ENCODE assay signal across 16 cellular contexts in the genomic region with DNA sequence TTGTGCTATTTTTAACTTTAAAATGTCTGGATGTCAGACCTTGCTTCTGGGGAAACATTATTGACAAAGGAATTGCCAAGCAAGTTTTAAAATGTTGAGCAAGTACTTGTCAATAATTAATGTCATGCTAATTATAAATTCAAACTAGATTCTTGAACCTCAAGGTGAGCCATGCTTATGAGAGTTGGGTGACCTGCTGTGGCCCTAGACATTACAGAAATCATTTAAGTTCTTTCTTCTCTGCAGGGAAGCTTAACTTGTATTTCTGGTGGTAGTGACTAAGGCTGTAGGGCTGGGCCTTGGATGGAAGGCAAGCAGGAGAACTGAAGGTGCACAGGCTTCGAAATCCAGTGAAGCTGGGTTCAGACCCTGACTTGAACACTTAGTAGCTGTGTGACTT. TPM values are rescaled to one million over a fixed set of nuclear protein-coding genes. Genes with fewer than 3 reads are reported as not detected.
DNase-seq lines count a peak whose midpoint lies in the region; ATAC-seq and TF ChIP-seq lines count a peak whose summit lies in the region.
"Had no signal": no experiment of that assay in that cellular context is flagged by ENCODE, and none has a peak within 500 bp of the region (broad histone marks: within the 10 kb centered on the region; RNA-seq: fewer than 3 reads in every experiment).

No MANE protein-coding gene starts in this region.

- no peak for TF ChIP-seq POLR2A in HCT116 (IDR thresholded peaks at IDR 0.05; ENCODE audit: borderline replicate concordance, extremely low read depth, insufficient read depth, insufficient read length)

- H3F3A ChIP-seq in neural cell (ENCODE audit: insufficient read depth, low read length, poor library complexity, severe bottlenecking): no peaks in the 10 kb centered on the region

- H3K79me2 ChIP-seq in HCT116 (ENCODE audit: insufficient read depth, low read length) (no peaks in the 10 kb centered on the region), neural cell (replicated peaks; ENCODE audit: insufficient read depth, low read length) (no peaks in the 10 kb centered on the region)

- no peak overlapping the region for H3K27ac ChIP-seq in HCT116 (ENCODE audit: low read depth, low read length)
- peak overlapping the region; percentile 31 for H3K27ac ChIP-seq in neural cell (ENCODE audit: low read length)
- H3K27ac ChIP-seq: 22Rv1, A549, C4-2B had no signal

- no peak for TF ChIP-seq EP300 in neural cell (conservative IDR thresholded peaks at IDR 0.05; ENCODE audit: poor library complexity, severe bottlenecking)

- H2AFZ ChIP-seq in HCT116 (ENCODE audit: low read depth, low read length, poor library complexity, severe bottlenecking) (peak overlapping the region; percentile 3), neural cell (ENCODE audit: low read depth, low read length) (no peak overlapping the region)
- H2AFZ ChIP-seq: GM23338 had no signal

- no TSS peak for BruUV-seq in HCT116 (replicated peaks; lab: Mats Ljungman, UMichigan)

- no peaks in the 10 kb centered on the region for H3K4me1 Mint-ChIP-seq in type B pancreatic cell (ENCODE audit: unreplicated experiment)
- H3K4me1 Mint-ChIP-seq: GM23338 had no signal

- no peak for ATAC-seq in HCT116
- ATAC-seq: A549, GM23338 had no signal

- POLR2A ChIA-PET in HCT116 (lab: Charles Lee): no interaction called here

- no peaks in the 10 kb centered on the region for H3K9me3 Mint-ChIP-seq in type B pancreatic cell
- H3K9me3 Mint-ChIP-seq: CD4-positive, alpha-beta T cell had no signal

- H3K36me3 ChIP-seq in HCT116 (ENCODE audit: control insufficient read depth in 1 of 2, insufficient read depth in 2 of 2, low read length in 2 of 2): no peaks in the 10 kb centered on the region
- no peaks in the 10 kb centered on the region for H3K36me3 ChIP-seq in neural cell (ENCODE audit: insufficient read depth, low read length)

- peak overlapping the region; percentile 71 for H3K27ac Mint-ChIP-seq in type B pancreatic cell
- H3K27ac Mint-ChIP-seq: CD4-positive, alpha-beta T cell; GM23338 had no signal

- H3K9me3 ChIP-seq in HCT116 (ENCODE audit: control insufficient read depth in 1 of 2, insufficient read depth in 1 of 2, low read depth in 1 of 2, low read length in 2 of 2) (no peaks in the 10 kb centered on the region), neural cell (ENCODE audit: low read length) (no peaks in the 10 kb centered on the region)
- H3K9me3 ChIP-seq: A549, Caco-2 had no signal

- CTCF ChIA-PET in HCT116 (lab: Charles Lee): no interaction called here

- TF ChIP-seq RAD21 in HCT116 (IDR thresholded peaks at IDR 0.05; ENCODE audit: low read depth) (no peak), neural cell (conservative IDR thresholded peaks at IDR 0.05) (no peak)

- H3K27me3 Mint-ChIP-seq in type B pancreatic cell: no peaks in the 10 kb centered on the region

- H3K9ac ChIP-seq in HCT116 (ENCODE audit: low read length) (no peak overlapping the region), neural cell (ENCODE audit: low read length) (no peak overlapping the region)

- intact Hi-C loops in HCT116 (cut with micrococcal nuclease): no loop called here

- no peak for DNase-seq in HCT116 (ENCODE audit: low read depth, low spot score)
- peak; percentile 56 for DNase-seq in epithelial cell of proximal tubule (ENCODE audit: low read depth)
- DNase-seq in type B pancreatic cell (ENCODE audit: extremely low spot score, unreplicated experiment): no peak
- DNase-seq in GF-D8 (lab: John Stamatoyannopoulos, UW): no peak
- no peak for DNase-seq in T-helper 2 cell
- no peak for DNase-seq in NCI-H146 treated with DMSO at 0.1 percent for 48 hours (lab: John Stamatoyannopoulos, UW; ENCODE audit: unreplicated experiment)
- DNase-seq: AML-193; Caco-2; CD4-positive, alpha-beta T cell; H7 had no signal

- no peak overlapping the region for H3K4me3 Mint-ChIP-seq in type B pancreatic cell
- H3K4me3 Mint-ChIP-seq: CD4-positive, alpha-beta T cell; GM23338 had no signal

- TF ChIP-seq CTCF in HCT116 (IDR thresholded peaks at IDR 0.05 in 2 of 3, conservative IDR thresholded peaks at IDR 0.05 in 1 of 3; ENCODE audit: borderline replicate concordance in 1 of 3, insufficient read depth in 1 of 3, low read depth in 2 of 3, low read length in 2 of 3) (no peak), epithelial cell of proximal tubule (conservative IDR thresholded peaks at IDR 0.05; ENCODE audit: low read depth, low read length) (no peak), neural cell (IDR thresholded peaks at IDR 0.05; ENCODE audit: poor library complexity, severe bottlenecking) (no peak), type B pancreatic cell (conservative IDR thresholded peaks at IDR 0.05) (no peak)

- H3K27me3 ChIP-seq in HCT116 (ENCODE audit: insufficient read depth, low read length) (no peaks in the 10 kb centered on the region), neural cell (ENCODE audit: insufficient read depth, low read depth, low read length) (no peaks in the 10 kb centered on the region)

- no peaks in the 10 kb centered on the region for H3K36me3 Mint-ChIP-seq in type B pancreatic cell

- H3K4me3 ChIP-seq in HCT116 (replicated peaks in 1 of 2; ENCODE audit: low read depth in 1 of 2, low read length in 2 of 2): no peak overlapping the region
- no peak overlapping the region for H3K4me3 ChIP-seq in epithelial cell of proximal tubule (ENCODE audit: low read depth, low read length)
- H3K4me3 ChIP-seq in neural cell (ENCODE audit: low read length): no peak overlapping the region
- H3K4me3 ChIP-seq: A549, GM23338 had no signal

- RAD21 ChIA-PET in HCT116 (lab: Charles Lee; ENCODE audit: low non-redundant PET in 1 of 2, low total read pairs in 2 of 2, uncharacterized antibody in 2 of 2, unreplicated experiment in 2 of 2): no interaction called here

- no peak overlapping the region for H3K4me2 ChIP-seq in HCT116 (ENCODE audit: low read length)
- H3K4me2 ChIP-seq in neural cell (ENCODE audit: low read length): no peak overlapping the region
- H3K4me2 ChIP-seq: A549, GM23338 had no signal

- H3K4me1 ChIP-seq in HCT116 (ENCODE audit: control insufficient read depth in 1 of 2, insufficient read depth in 2 of 2, low read length in 2 of 2): no peaks in the 10 kb centered on the region
- H3K4me1 ChIP-seq: A549, Caco-2 had no signal

- H4K20me1 ChIP-seq in HCT116 (ENCODE audit: insufficient read depth): no peaks in the 10 kb centered on the region
- no peaks in the 10 kb centered on the region for H4K20me1 ChIP-seq in neural cell (ENCODE audit: insufficient read depth)

- no peaks in the 10 kb centered on the region for H3K9me2 ChIP-seq in HCT116 (ENCODE audit: insufficient read depth)
- H3K9me2 ChIP-seq in neural cell (ENCODE audit: insufficient read depth, low read length): no peaks in the 10 kb centered on the region

TF ChIP-seq in HCT116, 20 proteins besides CTCF, POLR2A, EP300 and RAD21 (continues in another document):
- TF ChIP-seq ZNF274 (IDR thresholded peaks at IDR 0.05; ENCODE audit: low read depth, low read length) (no peak), EZH2 (IDR thresholded peaks at IDR 0.05) (no peak), FOSL1 (IDR thresholded peaks at IDR 0.05; ENCODE audit: low read depth) (no peak), EZH2phosphoT487 (IDR thresholded peaks at IDR 0.05; ENCODE audit: borderline replicate concordance) (no peak), ELF1 (IDR thresholded peaks at IDR 0.05; ENCODE audit: borderline replicate concordance, low read depth) (no peak), SRF (IDR thresholded peaks at IDR 0.05; ENCODE audit: low read depth) (no peak), JUND (IDR thresholded peaks at IDR 0.05) (no peak)
- TF ChIP-seq, protein P1, sequence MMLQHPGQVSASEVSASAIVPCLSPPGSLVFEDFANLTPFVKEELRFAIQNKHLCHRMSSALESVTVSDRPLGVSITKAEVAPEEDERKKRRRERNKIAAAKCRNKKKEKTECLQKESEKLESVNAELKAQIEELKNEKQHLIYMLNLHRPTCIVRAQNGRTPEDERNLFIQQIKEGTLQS (IDR thresholded peaks at IDR 0.05): no peak

TF ChIP-seq in neural cell, 6 proteins besides CTCF, POLR2A, EP300 and RAD21 (continues in another document):
- TF ChIP-seq TAF1 (IDR thresholded peaks at IDR 0.05; ENCODE audit: low read depth) (no peak), MXI1 (conservative IDR thresholded peaks at IDR 0.05; ENCODE audit: poor library complexity, severe bottlenecking) (no peak), EZH2 (IDR thresholded peaks at IDR 0.05; ENCODE audit: borderline replicate concordance, insufficient read depth, low read length, poor library complexity, severe bottlenecking) (no peak)
- TF ChIP-seq, protein P2, sequence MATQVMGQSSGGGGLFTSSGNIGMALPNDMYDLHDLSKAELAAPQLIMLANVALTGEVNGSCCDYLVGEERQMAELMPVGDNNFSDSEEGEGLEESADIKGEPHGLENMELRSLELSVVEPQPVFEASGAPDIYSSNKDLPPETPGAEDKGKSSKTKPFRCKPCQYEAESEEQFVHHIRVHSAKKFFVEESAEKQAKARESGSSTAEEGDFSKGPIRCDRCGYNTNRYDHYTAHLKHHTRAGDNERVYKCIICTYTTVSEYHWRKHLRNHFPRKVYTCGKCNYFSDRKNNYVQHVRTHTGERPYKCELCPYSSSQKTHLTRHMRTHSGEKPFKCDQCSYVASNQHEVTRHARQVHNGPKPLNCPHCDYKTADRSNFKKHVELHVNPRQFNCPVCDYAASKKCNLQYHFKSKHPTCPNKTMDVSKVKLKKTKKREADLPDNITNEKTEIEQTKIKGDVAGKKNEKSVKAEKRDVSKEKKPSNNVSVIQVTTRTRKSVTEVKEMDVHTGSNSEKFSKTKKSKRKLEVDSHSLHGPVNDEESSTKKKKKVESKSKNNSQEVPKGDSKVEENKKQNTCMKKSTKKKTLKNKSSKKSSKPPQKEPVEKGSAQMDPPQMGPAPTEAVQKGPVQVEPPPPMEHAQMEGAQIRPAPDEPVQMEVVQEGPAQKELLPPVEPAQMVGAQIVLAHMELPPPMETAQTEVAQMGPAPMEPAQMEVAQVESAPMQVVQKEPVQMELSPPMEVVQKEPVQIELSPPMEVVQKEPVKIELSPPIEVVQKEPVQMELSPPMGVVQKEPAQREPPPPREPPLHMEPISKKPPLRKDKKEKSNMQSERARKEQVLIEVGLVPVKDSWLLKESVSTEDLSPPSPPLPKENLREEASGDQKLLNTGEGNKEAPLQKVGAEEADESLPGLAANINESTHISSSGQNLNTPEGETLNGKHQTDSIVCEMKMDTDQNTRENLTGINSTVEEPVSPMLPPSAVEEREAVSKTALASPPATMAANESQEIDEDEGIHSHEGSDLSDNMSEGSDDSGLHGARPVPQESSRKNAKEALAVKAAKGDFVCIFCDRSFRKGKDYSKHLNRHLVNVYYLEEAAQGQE (IDR thresholded peaks at IDR 0.05; ENCODE audit: borderline replicate concordance): no peak

RNA-seq across cellular contexts. Expression of a gene that starts 14.8 kb away (rescaled TPM):
- total RNA-seq in HCT116 (2021; ENCODE audit: unreplicated experiment): 0.54 TPM
- polyA plus RNA-seq in HCT116 (2012): not detected in 2 replicates
- total RNA-seq in epithelial cell of proximal tubule: 1,473 and 2,223 TPM in 2 replicates
- polyA plus RNA-seq in neural cell: 5,099 and 5,212 TPM in 2 replicates
- polyA minus RNA-seq in neural cell: 1,409 and 1,651 TPM in 2 replicates
- 45.1 and 183 TPM in 2 replicates for total RNA-seq in type B pancreatic cell (ENCODE audit: low replicate concordance)
- total RNA-seq: CD4-positive, alpha-beta T cell; HT-29 had no signal

RNA-seq across cellular contexts. Expression of a gene that starts 27.6 kb away (rescaled TPM):
- total RNA-seq in HCT116 (2021; ENCODE audit: unreplicated experiment): 72.5 TPM
- 33.6 and 40.7 TPM in 2 replicates for polyA plus RNA-seq in HCT116 (2012)
- total RNA-seq in epithelial cell of proximal tubule: 27.9 and 39.7 TPM in 2 replicates
- 41.9 and 54.9 TPM in 2 replicates for polyA plus RNA-seq in neural cell
- 83.8 and 119 TPM in 2 replicates for polyA minus RNA-seq in neural cell
- 18.6 and 33.3 TPM in 2 replicates for total RNA-seq in type B pancreatic cell (ENCODE audit: low replicate concordance)

Comparison
In these comparisons a context has a peak if more than half of its experiments do, and no peak if none do; other contexts are left out.
1. RNA of a gene that starts 14.8 kb away (total RNA-seq): 1,473 to 2,223 TPM in epithelial cell of proximal tubule and 45.1 to 183 TPM in type B pancreatic cell; 0.54 TPM in HCT116 (single experiment); every median in the first group is over 10 times any median in the second.